In the genomic region with DNA sequence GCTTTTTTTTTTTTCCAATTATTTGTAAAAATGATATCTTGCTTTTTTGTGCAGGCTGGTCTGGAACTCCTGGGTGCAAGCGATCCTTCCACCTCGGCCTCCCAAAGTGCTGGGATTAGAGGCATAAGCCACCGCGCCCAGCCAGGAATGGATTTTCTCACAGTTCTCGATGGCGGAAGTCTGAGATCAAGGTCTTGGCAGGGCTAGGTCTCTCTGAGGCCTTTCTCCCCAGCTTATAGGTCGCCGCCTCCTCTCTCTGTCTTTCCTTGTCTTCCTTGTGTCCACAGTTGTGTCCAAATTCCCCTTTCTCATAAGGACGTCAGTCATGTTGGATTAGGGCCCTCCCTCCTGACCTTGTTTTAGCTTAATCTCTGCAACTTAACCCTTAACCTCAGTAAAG, we compare ENCODE assay signal across 28 cellular contexts.
"Had no signal": no experiment of that assay in that cellular context is flagged by ENCODE, and none has a peak within 500 bp of the region (broad histone marks: within the 10 kb centered on the region; RNA-seq: fewer than 3 reads in every experiment).

No MANE protein-coding gene starts in this region.

- H3K27me3 Mint-ChIP-seq: stimulated activated naive CD8-positive, alpha-beta T cell treated with anti-CD3 and anti-CD28 coated beads, Interleukin-15, Interleukin-2, amounts not matched to agents 100 ng/mL and 50 ng/mL, for 24 hours had no signal

- DNase-seq: nephron progenitor cell; occipital lobe; ovary; posterior cingulate gyrus; psoas muscle; right cardiac atrium; right lobe of liver; sigmoid colon; small intestine; stimulated activated CD4-positive, alpha-beta T cell treated with anti-CD3 and anti-CD28 coated beads, Interleukin-15, amount 100 ng/mL, for 24 hours; stimulated activated CD4-positive, alpha-beta T cell treated with anti-CD3 and anti-CD28 coated beads, Interleukin-2, amount 100 ng/mL, for 24 hours; stimulated activated CD4-positive, alpha-beta T cell treated with anti-CD3 and anti-CD28 coated beads, Interleukin-2, amount 100 ng/mL, for 48 hours; stimulated activated CD4-positive, alpha-beta T cell treated with anti-CD3 and anti-CD28 coated beads, Interleukin-4, amount 100 ng/mL, for 24 hours; stimulated activated naive B cell treated with anti-CD40 and anti-IgM and Interleukin-4, amounts not matched to agents 10 μg/mL and 1 μg/mL and 100 μg/mL, for 72 hours; stimulated activated naive CD4-positive, alpha-beta T cell treated with Interleukin-2 at 50 U/mL for 16 hours; stomach; thyroid gland; trophoblast cell; upper lobe of left lung had no signal

- H3K27ac ChIP-seq: ovary, parathyroid adenoma, psoas muscle, right lobe of liver, sigmoid colon, stomach, thoracic aorta, thyroid gland, tibial nerve, upper lobe of left lung, vagina had no signal

- H3K9ac ChIP-seq: parathyroid adenoma had no signal

- ATAC-seq: natural killer cell treated with Interleukin-12 subunit alpha and Interleukin-12 subunit beta and Interleukin-15 and Interleukin-18, amount 100 ng/mL, for 72 hours; psoas muscle; right cardiac atrium; right lobe of liver; stimulated activated effector memory CD8-positive, alpha-beta T cell treated with anti-CD3 and anti-CD28 coated beads, Interleukin-12 subunit alpha, Interleukin-12 subunit beta, amount 100 ng/mL, for 72 hours; stimulated activated naive B cell treated with anti-CD40 and anti-IgM and Interleukin-4, amounts not matched to agents 10 μg/mL and 1 μg/mL and 100 μg/mL, for 72 hours had no signal

- H3K4me3 Mint-ChIP-seq: natural killer cell treated with Interleukin-12 subunit alpha and Interleukin-12 subunit beta and Interleukin-15 and Interleukin-18, amount 100 ng/mL, for 72 hours; nephron progenitor cell; neural crest cell; stimulated activated effector memory CD8-positive, alpha-beta T cell treated with anti-CD3 and anti-CD28 coated beads, Interleukin-12 subunit alpha, Interleukin-12 subunit beta, amount 100 ng/mL, for 72 hours; stimulated activated naive B cell treated with anti-CD40 and anti-IgM and Interleukin-4, amounts not matched to agents 10 μg/mL and 1 μg/mL and 100 μg/mL, for 72 hours; stimulated activated naive CD8-positive, alpha-beta T cell treated with anti-CD3 and anti-CD28 coated beads, Interleukin-15, Interleukin-2, amounts not matched to agents 100 ng/mL and 50 ng/mL, for 24 hours had no signal

- H3K4me1 ChIP-seq: parathyroid adenoma, psoas muscle, right lobe of liver, sigmoid colon, stomach, thyroid gland, tibial nerve, upper lobe of left lung had no signal

- H3K79me2 ChIP-seq: parathyroid adenoma had no signal

- H3K36me3 Mint-ChIP-seq: natural killer cell treated with Interleukin-12 subunit alpha and Interleukin-12 subunit beta and Interleukin-15 and Interleukin-18, amount 100 ng/mL, for 72 hours; stimulated activated effector memory CD8-positive, alpha-beta T cell treated with anti-CD3 and anti-CD28 coated beads, Interleukin-12 subunit alpha, Interleukin-12 subunit beta, amount 100 ng/mL, for 72 hours; stimulated activated naive B cell treated with anti-CD40 and anti-IgM and Interleukin-4, amounts not matched to agents 10 μg/mL and 1 μg/mL and 100 μg/mL, for 72 hours had no signal

- H3K4me3 ChIP-seq: ovary, psoas muscle, right lobe of liver, sigmoid colon, stomach, thoracic aorta, thyroid gland, tibial nerve, upper lobe of left lung, vagina had no signal

- H3K27me3 ChIP-seq: ovary, right lobe of liver, thyroid gland, tibial nerve, upper lobe of left lung, vagina had no signal

- H3K27ac Mint-ChIP-seq: natural killer cell treated with Interleukin-12 subunit alpha and Interleukin-12 subunit beta and Interleukin-15 and Interleukin-18, amount 100 ng/mL, for 72 hours; nephron progenitor cell; progenitor cell of endocrine pancreas; stimulated activated effector memory CD8-positive, alpha-beta T cell treated with anti-CD3 and anti-CD28 coated beads, Interleukin-12 subunit alpha, Interleukin-12 subunit beta, amount 100 ng/mL, for 72 hours; stimulated activated naive B cell treated with anti-CD40 and anti-IgM and Interleukin-4, amounts not matched to agents 10 μg/mL and 1 μg/mL and 100 μg/mL, for 72 hours; stimulated activated naive CD8-positive, alpha-beta T cell treated with anti-CD3 and anti-CD28 coated beads, Interleukin-15, Interleukin-2, amounts not matched to agents 100 ng/mL and 50 ng/mL, for 24 hours had no signal

- H3K4me1 Mint-ChIP-seq: neural crest cell; stimulated activated effector memory CD8-positive, alpha-beta T cell treated with anti-CD3 and anti-CD28 coated beads, Interleukin-12 subunit alpha, Interleukin-12 subunit beta, amount 100 ng/mL, for 72 hours; stimulated activated naive B cell treated with anti-CD40 and anti-IgM and Interleukin-4, amounts not matched to agents 10 μg/mL and 1 μg/mL and 100 μg/mL, for 72 hours had no signal

- H3K9me3 Mint-ChIP-seq: natural killer cell treated with Interleukin-12 subunit alpha and Interleukin-12 subunit beta and Interleukin-15 and Interleukin-18, amount 100 ng/mL, for 72 hours; nephron progenitor cell; neural crest cell; stimulated activated naive B cell treated with anti-CD40 and anti-IgM and Interleukin-4, amounts not matched to agents 10 μg/mL and 1 μg/mL and 100 μg/mL, for 72 hours; stimulated activated naive CD8-positive, alpha-beta T cell treated with anti-CD3 and anti-CD28 coated beads, Interleukin-15, Interleukin-2, amounts not matched to agents 100 ng/mL and 50 ng/mL, for 24 hours had no signal

- H2AFZ ChIP-seq: parathyroid adenoma had no signal

- H3K9me3 ChIP-seq: ovary, psoas muscle, right lobe of liver, sigmoid colon, stomach, thoracic aorta, thyroid gland, tibial nerve, upper lobe of left lung, vagina had no signal

- H3K36me3 ChIP-seq: ovary, right lobe of liver, sigmoid colon, stomach, thoracic aorta, thyroid gland, tibial nerve, upper lobe of left lung, vagina had no signal
